1 cellular context compared by ENCODE assay signal in the genomic region with DNA sequence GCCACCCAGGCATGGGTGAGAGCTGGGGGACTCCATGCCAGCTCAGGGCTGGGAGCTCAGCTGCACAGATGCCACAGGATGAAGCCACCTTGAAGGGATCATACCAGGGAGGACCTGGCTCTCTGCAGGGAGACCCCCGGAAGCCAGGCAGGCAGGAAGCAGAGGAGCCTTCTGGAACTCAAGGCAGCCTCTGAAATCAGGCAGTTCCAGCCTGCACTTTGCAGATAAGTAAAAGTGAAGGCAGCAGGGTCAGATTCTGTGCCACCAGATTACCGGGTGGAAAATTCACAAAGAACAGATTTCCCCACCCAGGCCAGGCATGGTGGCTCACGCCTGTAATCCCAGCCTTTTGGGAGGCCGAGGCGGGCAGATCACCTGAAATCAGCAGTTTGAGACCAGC.
TF ChIP-seq lines count a peak whose summit lies in the region.

No MANE protein-coding gene starts in this region.

TF ChIP-seq in GM23338, 12 proteins besides CTCF, POLR2A, EP300 and RAD21 (continued from another document):
- TF ChIP-seq, protein P1, sequence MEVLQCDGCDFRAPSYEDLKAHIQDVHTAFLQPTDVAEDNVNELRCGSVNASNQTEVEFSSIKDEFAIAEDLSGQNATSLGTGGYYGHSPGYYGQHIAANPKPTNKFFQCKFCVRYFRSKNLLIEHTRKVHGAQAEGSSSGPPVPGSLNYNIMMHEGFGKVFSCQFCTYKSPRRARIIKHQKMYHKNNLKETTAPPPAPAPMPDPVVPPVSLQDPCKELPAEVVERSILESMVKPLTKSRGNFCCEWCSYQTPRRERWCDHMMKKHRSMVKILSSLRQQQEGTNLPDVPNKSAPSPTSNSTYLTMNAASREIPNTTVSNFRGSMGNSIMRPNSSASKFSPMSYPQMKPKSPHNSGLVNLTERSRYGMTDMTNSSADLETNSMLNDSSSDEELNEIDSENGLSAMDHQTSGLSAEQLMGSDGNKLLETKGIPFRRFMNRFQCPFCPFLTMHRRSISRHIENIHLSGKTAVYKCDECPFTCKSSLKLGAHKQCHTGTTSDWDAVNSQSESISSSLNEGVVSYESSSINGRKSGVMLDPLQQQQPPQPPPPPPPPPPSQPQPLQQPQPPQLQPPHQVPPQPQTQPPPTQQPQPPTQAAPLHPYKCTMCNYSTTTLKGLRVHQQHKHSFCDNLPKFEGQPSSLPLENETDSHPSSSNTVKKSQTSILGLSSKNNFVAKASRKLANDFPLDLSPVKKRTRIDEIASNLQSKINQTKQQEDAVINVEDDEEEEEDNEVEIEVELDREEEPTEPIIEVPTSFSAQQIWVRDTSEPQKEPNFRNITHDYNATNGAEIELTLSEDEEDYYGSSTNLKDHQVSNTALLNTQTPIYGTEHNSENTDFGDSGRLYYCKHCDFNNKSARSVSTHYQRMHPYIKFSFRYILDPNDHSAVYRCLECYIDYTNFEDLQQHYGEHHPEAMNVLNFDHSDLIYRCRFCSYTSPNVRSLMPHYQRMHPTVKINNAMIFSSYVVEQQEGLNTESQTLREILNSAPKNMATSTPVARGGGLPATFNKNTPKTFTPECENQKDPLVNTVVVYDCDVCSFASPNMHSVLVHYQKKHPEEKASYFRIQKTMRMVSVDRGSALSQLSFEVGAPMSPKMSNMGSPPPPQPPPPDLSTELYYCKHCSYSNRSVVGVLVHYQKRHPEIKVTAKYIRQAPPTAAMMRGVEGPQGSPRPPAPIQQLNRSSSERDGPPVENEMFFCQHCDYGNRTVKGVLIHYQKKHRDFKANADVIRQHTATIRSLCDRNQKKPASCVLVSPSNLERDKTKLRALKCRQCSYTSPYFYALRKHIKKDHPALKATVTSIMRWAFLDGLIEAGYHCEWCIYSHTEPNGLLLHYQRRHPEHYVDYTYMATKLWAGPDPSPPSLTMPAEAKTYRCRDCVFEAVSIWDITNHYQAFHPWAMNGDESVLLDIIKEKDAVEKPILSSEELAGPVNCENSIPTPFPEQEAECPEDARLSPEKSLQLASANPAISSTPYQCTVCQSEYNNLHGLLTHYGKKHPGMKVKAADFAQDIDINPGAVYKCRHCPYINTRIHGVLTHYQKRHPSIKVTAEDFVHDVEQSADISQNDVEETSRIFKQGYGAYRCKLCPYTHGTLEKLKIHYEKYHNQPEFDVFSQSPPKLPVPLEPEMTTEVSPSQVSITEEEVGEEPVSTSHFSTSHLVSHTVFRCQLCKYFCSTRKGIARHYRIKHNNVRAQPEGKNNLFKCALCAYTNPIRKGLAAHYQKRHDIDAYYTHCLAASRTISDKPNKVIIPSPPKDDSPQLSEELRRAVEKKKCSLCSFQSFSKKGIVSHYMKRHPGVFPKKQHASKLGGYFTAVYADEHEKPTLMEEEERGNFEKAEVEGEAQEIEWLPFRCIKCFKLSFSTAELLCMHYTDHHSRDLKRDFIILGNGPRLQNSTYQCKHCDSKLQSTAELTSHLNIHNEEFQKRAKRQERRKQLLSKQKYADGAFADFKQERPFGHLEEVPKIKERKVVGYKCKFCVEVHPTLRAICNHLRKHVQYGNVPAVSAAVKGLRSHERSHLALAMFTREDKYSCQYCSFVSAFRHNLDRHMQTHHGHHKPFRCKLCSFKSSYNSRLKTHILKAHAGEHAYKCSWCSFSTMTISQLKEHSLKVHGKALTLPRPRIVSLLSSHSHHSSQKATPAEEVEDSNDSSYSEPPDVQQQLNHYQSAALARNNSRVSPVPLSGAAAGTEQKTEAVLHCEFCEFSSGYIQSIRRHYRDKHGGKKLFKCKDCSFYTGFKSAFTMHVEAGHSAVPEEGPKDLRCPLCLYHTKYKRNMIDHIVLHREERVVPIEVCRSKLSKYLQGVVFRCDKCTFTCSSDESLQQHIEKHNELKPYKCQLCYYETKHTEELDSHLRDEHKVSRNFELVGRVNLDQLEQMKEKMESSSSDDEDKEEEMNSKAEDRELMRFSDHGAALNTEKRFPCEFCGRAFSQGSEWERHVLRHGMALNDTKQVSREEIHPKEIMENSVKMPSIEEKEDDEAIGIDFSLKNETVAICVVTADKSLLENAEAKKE (CRISPR knock-in tag; IDR thresholded peaks at IDR 0.05), result no peak
- TF ChIP-seq CREB1 (CRISPR knock-in tag; IDR thresholded peaks at IDR 0.05; ENCODE audit: low read depth) (no peak), ZNF114 (CRISPR knock-in tag; IDR thresholded peaks at IDR 0.05) (no peak), EZH2 (IDR thresholded peaks at IDR 0.05; ENCODE audit: low read depth, unreplicated experiment) (no peak), EZH2phosphoT487 (IDR thresholded peaks at IDR 0.05; ENCODE audit: unreplicated experiment) (no peak), NANOG (IDR thresholded peaks at IDR 0.05; ENCODE audit: borderline replicate concordance) (no peak), POLR2AphosphoS5 (IDR thresholded peaks at IDR 0.05; ENCODE audit: low read depth) (no peak)
- TF ChIP-seq, protein P2, sequence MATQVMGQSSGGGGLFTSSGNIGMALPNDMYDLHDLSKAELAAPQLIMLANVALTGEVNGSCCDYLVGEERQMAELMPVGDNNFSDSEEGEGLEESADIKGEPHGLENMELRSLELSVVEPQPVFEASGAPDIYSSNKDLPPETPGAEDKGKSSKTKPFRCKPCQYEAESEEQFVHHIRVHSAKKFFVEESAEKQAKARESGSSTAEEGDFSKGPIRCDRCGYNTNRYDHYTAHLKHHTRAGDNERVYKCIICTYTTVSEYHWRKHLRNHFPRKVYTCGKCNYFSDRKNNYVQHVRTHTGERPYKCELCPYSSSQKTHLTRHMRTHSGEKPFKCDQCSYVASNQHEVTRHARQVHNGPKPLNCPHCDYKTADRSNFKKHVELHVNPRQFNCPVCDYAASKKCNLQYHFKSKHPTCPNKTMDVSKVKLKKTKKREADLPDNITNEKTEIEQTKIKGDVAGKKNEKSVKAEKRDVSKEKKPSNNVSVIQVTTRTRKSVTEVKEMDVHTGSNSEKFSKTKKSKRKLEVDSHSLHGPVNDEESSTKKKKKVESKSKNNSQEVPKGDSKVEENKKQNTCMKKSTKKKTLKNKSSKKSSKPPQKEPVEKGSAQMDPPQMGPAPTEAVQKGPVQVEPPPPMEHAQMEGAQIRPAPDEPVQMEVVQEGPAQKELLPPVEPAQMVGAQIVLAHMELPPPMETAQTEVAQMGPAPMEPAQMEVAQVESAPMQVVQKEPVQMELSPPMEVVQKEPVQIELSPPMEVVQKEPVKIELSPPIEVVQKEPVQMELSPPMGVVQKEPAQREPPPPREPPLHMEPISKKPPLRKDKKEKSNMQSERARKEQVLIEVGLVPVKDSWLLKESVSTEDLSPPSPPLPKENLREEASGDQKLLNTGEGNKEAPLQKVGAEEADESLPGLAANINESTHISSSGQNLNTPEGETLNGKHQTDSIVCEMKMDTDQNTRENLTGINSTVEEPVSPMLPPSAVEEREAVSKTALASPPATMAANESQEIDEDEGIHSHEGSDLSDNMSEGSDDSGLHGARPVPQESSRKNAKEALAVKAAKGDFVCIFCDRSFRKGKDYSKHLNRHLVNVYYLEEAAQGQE (IDR thresholded peaks at IDR 0.05; ENCODE audit: unreplicated experiment), result no peak
- TF ChIP-seq, protein P3, sequence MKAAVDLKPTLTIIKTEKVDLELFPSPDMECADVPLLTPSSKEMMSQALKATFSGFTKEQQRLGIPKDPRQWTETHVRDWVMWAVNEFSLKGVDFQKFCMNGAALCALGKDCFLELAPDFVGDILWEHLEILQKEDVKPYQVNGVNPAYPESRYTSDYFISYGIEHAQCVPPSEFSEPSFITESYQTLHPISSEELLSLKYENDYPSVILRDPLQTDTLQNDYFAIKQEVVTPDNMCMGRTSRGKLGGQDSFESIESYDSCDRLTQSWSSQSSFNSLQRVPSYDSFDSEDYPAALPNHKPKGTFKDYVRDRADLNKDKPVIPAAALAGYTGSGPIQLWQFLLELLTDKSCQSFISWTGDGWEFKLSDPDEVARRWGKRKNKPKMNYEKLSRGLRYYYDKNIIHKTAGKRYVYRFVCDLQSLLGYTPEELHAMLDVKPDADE (IDR thresholded peaks at IDR 0.05), result no peak
